Comparison of ENCODE assay signal across 16 cellular contexts in genomic region chr3:31117854-31118253, GRCh38.
DNase-seq lines count a peak whose midpoint lies in the region; ATAC-seq and TF ChIP-seq lines count a peak whose summit lies in the region.
"Had no signal": no experiment of that assay in that cellular context is flagged by ENCODE, and none has a peak within 500 bp of the region (broad histone marks: within the 10 kb centered on the region; RNA-seq: fewer than 3 reads in every experiment).

No MANE protein-coding gene starts in this region.

- no peaks in the 10 kb centered on the region for H3K9me2 ChIP-seq in PC-3 (replicated peaks; ENCODE audit: low read length)

- H3K9me3 ChIP-seq in PC-3 (ENCODE audit: low read length) (no peaks in the 10 kb centered on the region), aorta (ENCODE audit: control insufficient read depth, low read length) (no peaks in the 10 kb centered on the region)
- H3K9me3 ChIP-seq: Caco-2 had no signal

- CTCF ChIA-PET in PC-3 (lab: Charles Lee) = no interaction called here

- no peaks in the 10 kb centered on the region for H3F3A ChIP-seq in PC-3 (ENCODE audit: low read length, unreplicated experiment)

- H3K27ac ChIP-seq in PC-3 (ENCODE audit: low read length) (no peak overlapping the region), foreskin keratinocyte (no peak overlapping the region), aorta (ENCODE audit: low read depth in 1 of 2, low read length in 2 of 2) (no peak overlapping the region)
- H3K27ac ChIP-seq: BLaER1 treated with 17β-estradiol and CSF1 and Interleukin-3, amounts not matched to agents 10 nM and 100 nM; C4-2B had no signal

- intact Hi-C loops in PC-3 (cut with micrococcal nuclease) (no loop called here), aorta (cut with DNase I) (no loop called here)

- no peak for TF ChIP-seq CTCF in PC-3 (conservative IDR thresholded peaks at IDR 0.05; ENCODE audit: low read depth, low read length)
- TF ChIP-seq CTCF in epithelial cell of esophagus (IDR thresholded peaks at IDR 0.05; ENCODE audit: insufficient read depth, low read depth, low read length, missing control alignments) = no peak
- no peak for TF ChIP-seq CTCF in foreskin keratinocyte (conservative IDR thresholded peaks at IDR 0.05)

- DNase-seq in PC-3 (peak; percentile 72), epithelial cell of esophagus (ENCODE audit: low read depth) (peak; percentile 29), foreskin keratinocyte (no peak), AML-193 (lab: John Stamatoyannopoulos, UW) (no peak), aorta (no peak)
- no peak for DNase-seq in activated CD8-positive, alpha-beta memory T cell treated with anti-CD3 and anti-CD28 coated beads, Interleukin-2, amount 50 U/mL, for 4 hours
- DNase-seq: 8988T; ACHN; Caco-2; Calu3; CD4-positive, alpha-beta T cell; CD8-positive, alpha-beta T cell; DMS79 treated with DMSO at 0.1 percent for 48 hours; GF-D8 had no signal

- H3K9ac ChIP-seq in PC-3 (ENCODE audit: low read length) = no peak overlapping the region
- H3K9ac ChIP-seq: BLaER1 treated with 17β-estradiol and CSF1 and Interleukin-3, amounts not matched to agents 10 nM and 100 nM had no signal

- ATAC-seq in PC-3 (peak; percentile 65), foreskin keratinocyte (peak; percentile 64), aorta (ENCODE audit: low FRiP score) (no peak)
- ATAC-seq: CD8-positive, alpha-beta T cell had no signal

- 91 to 96% methylated on average over 2 of the region's 2 CpGs for WGBS in aorta, 2 donors

- H3K4me2 ChIP-seq in PC-3 (ENCODE audit: low read length) = peak overlapping the region; percentile 21; the same call in 1 of the 2 replicates
- H3K4me2 ChIP-seq: BLaER1 treated with 17β-estradiol and CSF1 and Interleukin-3, amounts not matched to agents 10 nM and 100 nM had no signal

- H3K79me2 ChIP-seq in PC-3 (ENCODE audit: low read length) = no peaks in the 10 kb centered on the region

- no TSS peak for BruUV-seq in PC-3 (replicated peaks; lab: Mats Ljungman, UMichigan)

- H3K36me3 ChIP-seq in PC-3 (ENCODE audit: low read depth, low read length) (no peaks in the 10 kb centered on the region), aorta (ENCODE audit: control insufficient read depth in 1 of 2, insufficient read depth in 2 of 2, low read length in 1 of 2) (no peaks in the 10 kb centered on the region)
- H3K36me3 ChIP-seq: BLaER1 treated with 17β-estradiol and CSF1 and Interleukin-3, amounts not matched to agents 10 nM and 100 nM had no signal

- H4K20me1 ChIP-seq in PC-3 (ENCODE audit: low read length) = no peaks in the 10 kb centered on the region
- H4K20me1 ChIP-seq: BLaER1 treated with 17β-estradiol and CSF1 and Interleukin-3, amounts not matched to agents 10 nM and 100 nM had no signal

- peaks cover 9% of the 10 kb centered on the region for H3K4me1 ChIP-seq in PC-3 (ENCODE audit: insufficient read depth, low read length)
- H3K4me1 ChIP-seq in foreskin keratinocyte = peaks cover 4% of the 10 kb centered on the region
- no peaks in the 10 kb centered on the region for H3K4me1 ChIP-seq in aorta (ENCODE audit: control insufficient read depth in 1 of 2, insufficient read depth in 2 of 2, low read length in 2 of 2)
- H3K4me1 ChIP-seq: BLaER1 treated with 17β-estradiol and CSF1 and Interleukin-3, amounts not matched to agents 10 nM and 100 nM; Caco-2 had no signal

- no peak overlapping the region for H2AFZ ChIP-seq in PC-3 (ENCODE audit: low read length)

- no peaks in the 10 kb centered on the region for H3K27me3 ChIP-seq in PC-3 (ENCODE audit: low read length)
- H3K27me3 ChIP-seq in foreskin keratinocyte = no peaks in the 10 kb centered on the region
- H3K27me3 ChIP-seq in aorta (ENCODE audit: control insufficient read depth in 1 of 2, insufficient read depth in 2 of 2, low read length in 1 of 2) = no peaks in the 10 kb centered on the region
- H3K27me3 ChIP-seq: BLaER1 treated with 17β-estradiol and CSF1 and Interleukin-3, amounts not matched to agents 10 nM and 100 nM had no signal

- POLR2A ChIA-PET in PC-3 (lab: Charles Lee; ENCODE audit: unreplicated experiment) = no interaction called here

- H3K4me3 ChIP-seq in PC-3 (ENCODE audit: low read length) = no peak overlapping the region
- no peak overlapping the region for H3K4me3 ChIP-seq in epithelial cell of esophagus (ENCODE audit: low read length)
- H3K4me3 ChIP-seq in aorta (ENCODE audit: low read length in 2 of 2) = no peak overlapping the region
- H3K4me3 ChIP-seq: BLaER1 treated with 17β-estradiol and CSF1 and Interleukin-3, amounts not matched to agents 10 nM and 100 nM had no signal

Comparison
In these comparisons a context has a peak if more than half of its experiments do, and no peak if none do; other contexts are left out.
1. DNase-seq: peak in PC-3 (single experiment) and epithelial cell of esophagus (single experiment); none in foreskin keratinocyte (0 of 2), activated CD8-positive, alpha-beta memory T cell treated with anti-CD3 and anti-CD28 coated beads, Interleukin-2, amount 50 U/mL, for 4 hours (single experiment), AML-193 (0 of 2) and aorta (0 of 2).